ENCODE assay signal across 1 cellular context in genomic region chr14:77320238-77320935, GRCh38.
TF ChIP-seq lines count a peak whose summit lies in the region.

POMT2 (minus strand) TSS chr14:77320883; CDS start chr14:77320681, 202 bp downstream.

TF ChIP-seq in HCT116, 20 proteins besides CTCF, POLR2A, EP300 and RAD21 (continued from another document):
- TF ChIP-seq REST (IDR thresholded peaks at IDR 0.05; ENCODE audit: low read depth) = no peak
- TF ChIP-seq ZFX (IDR thresholded peaks at IDR 0.05) = peak; percentile 97
- no peak for TF ChIP-seq ZBTB33 (IDR thresholded peaks at IDR 0.05; ENCODE audit: extremely low read depth, insufficient replicate concordance, low read length)
- TF ChIP-seq EZH2 (IDR thresholded peaks at IDR 0.05) = no peak
- TF ChIP-seq CBX3 (IDR thresholded peaks at IDR 0.05; ENCODE audit: low read depth) = no peak
- TF ChIP-seq TCF7L2 (IDR thresholded peaks at IDR 0.05; ENCODE audit: borderline replicate concordance, extremely low read depth, insufficient read depth, insufficient read length) = no peak
- TF ChIP-seq ELF1 (IDR thresholded peaks at IDR 0.05; ENCODE audit: borderline replicate concordance, low read depth) = no peak
- TF ChIP-seq YY1 (IDR thresholded peaks at IDR 0.05; ENCODE audit: extremely low read depth, insufficient replicate concordance, low read depth, low read length) = no peak
- no peak for TF ChIP-seq JUND (IDR thresholded peaks at IDR 0.05)
- TF ChIP-seq SRF (IDR thresholded peaks at IDR 0.05; ENCODE audit: low read depth) = no peak
- TF ChIP-seq, protein P1, sequence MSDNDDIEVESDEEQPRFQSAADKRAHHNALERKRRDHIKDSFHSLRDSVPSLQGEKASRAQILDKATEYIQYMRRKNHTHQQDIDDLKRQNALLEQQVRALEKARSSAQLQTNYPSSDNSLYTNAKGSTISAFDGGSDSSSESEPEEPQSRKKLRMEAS (IDR thresholded peaks at IDR 0.05) = peak; percentile 82
- TF ChIP-seq POLR2AphosphoS5 (IDR thresholded peaks at IDR 0.05; ENCODE audit: low read depth, low read length) = peak; percentile 47
- TF ChIP-seq SP1 (IDR thresholded peaks at IDR 0.05; ENCODE audit: low read depth) = 0 out of 2 replicates have a peak, but pooled peaks have one; percentile 31
- peak; percentile 73; the same call in 1 of the 2 replicates for TF ChIP-seq SIN3A (IDR thresholded peaks at IDR 0.05; ENCODE audit: low read depth)
- no peak for TF ChIP-seq ZNF274 (IDR thresholded peaks at IDR 0.05; ENCODE audit: low read depth, low read length)
